10 cellular contexts compared by ENCODE assay signal in genomic region chr17:12730931-12731521, GRCh38. TPM values are rescaled to one million over a fixed set of nuclear protein-coding genes. Genes with fewer than 3 reads are reported as not detected.
A peak's percentile ranks its signal among the peaks of the same experiment; 100 is the strongest.
DNase-seq lines count a peak whose midpoint lies in the region; ATAC-seq and TF ChIP-seq lines count a peak whose summit lies in the region.
"Had no signal": no experiment of that assay in that cellular context is flagged by ENCODE, and none has a peak within 500 bp of the region (broad histone marks: within the 10 kb centered on the region; RNA-seq: fewer than 3 reads in every experiment).

No MANE protein-coding gene starts in this region.

- H3K36me3 ChIP-seq in stomach: peaks cover 0 to 1% (median 0%) of the 10 kb centered on the region in 4 donors

- H3K27me3 Mint-ChIP-seq in HFFc6 (ENCODE audit: insufficient read depth): peaks cover 6% of the 10 kb centered on the region; the same call in 1 of the 2 replicates
- H3K27me3 Mint-ChIP-seq in activated T-cell treated with anti-CD3 and anti-CD28 coated beads, Interleukin-2, amount 50 U/mL, for 24 hours: peaks cover 5% of the 10 kb centered on the region

- no peak for TF ChIP-seq EP300 in stomach (IDR thresholded peaks at IDR 0.05)

- no peaks in the 10 kb centered on the region for H3K27me3 ChIP-seq in stomach

- H3K4me3 ChIP-seq in coronary artery (peak overlapping the region; percentile 24), stomach (no peak overlapping the region)
- H3K4me3 ChIP-seq: SK-N-MC had no signal

- no peaks in the 10 kb centered on the region for H3K9me3 Mint-ChIP-seq in HFFc6
- H3K9me3 Mint-ChIP-seq in activated T-cell treated with anti-CD3 and anti-CD28 coated beads, Interleukin-2, amount 50 U/mL, for 24 hours: peaks cover 2% of the 10 kb centered on the region

- peaks cover 10 to 37% (median 23%) of the 10 kb centered on the region in 4 donors for H3K4me1 ChIP-seq in stomach

- H3K27ac ChIP-seq in coronary artery (peak overlapping the region; percentile 86 to 90), stomach (peak overlapping the region; percentile 26 to 83 (median 66))
- H3K27ac ChIP-seq: SK-N-MC had no signal

- peak; percentile 80 for DNase-seq in HFFc6
- DNase-seq in coronary artery (ENCODE audit: low spot score): peak; percentile 94
- DNase-seq in kidney glomerular epithelial cell (lab: John Stamatoyannopoulos, UW): peak; percentile 19
- DNase-seq in stomach: peak; percentile 88
- DNase-seq in activated T-cell treated with anti-CD3 and anti-CD28 coated beads, Interleukin-2, amount 50 U/mL, for 24 hours: no peak
- DNase-seq in DMS 273 (lab: John Stamatoyannopoulos, UW; ENCODE audit: unreplicated experiment): no peak

- WGBS in stomach, 5 donors: 10 to 32% (median 16%) methylated on average over 10 of the region's 10 CpGs

- no peak for TF ChIP-seq CTCF in HFFc6 (IDR thresholded peaks at IDR 0.05)
- no peak for TF ChIP-seq CTCF in coronary artery (IDR thresholded peaks at IDR 0.05)
- no peak for TF ChIP-seq CTCF in stomach (IDR thresholded peaks at IDR 0.05)

- H3K27ac Mint-ChIP-seq in HFFc6: peak overlapping the region; percentile 65
- H3K27ac Mint-ChIP-seq in activated T-cell treated with anti-CD3 and anti-CD28 coated beads, Interleukin-2, amount 50 U/mL, for 24 hours: no peak overlapping the region
- H3K27ac Mint-ChIP-seq: activated T-helper 2 cell treated with anti-CD3 and anti-CD28 coated beads, Interferon-gamma antibody, Interleukin-2, Interleukin-4, amounts not matched to agents 10 μg/mL and 5 μg/mL and 100 μg/mL, durations not matched to agents 14 hours and 24 hours and 36 hours had no signal

- peaks cover 5% of the 10 kb centered on the region for H3K36me3 Mint-ChIP-seq in HFFc6 (ENCODE audit: low read depth)
- H3K36me3 Mint-ChIP-seq in activated T-cell treated with anti-CD3 and anti-CD28 coated beads, Interleukin-2, amount 50 U/mL, for 24 hours (ENCODE audit: low read depth): no peaks in the 10 kb centered on the region

- peaks cover 56% of the 10 kb centered on the region for H3K4me1 Mint-ChIP-seq in HFFc6 (ENCODE audit: low read depth)
- no peaks in the 10 kb centered on the region for H3K4me1 Mint-ChIP-seq in activated T-cell treated with anti-CD3 and anti-CD28 coated beads, Interleukin-2, amount 50 U/mL, for 24 hours (ENCODE audit: low read depth)

- ATAC-seq in SK-N-SH treated with all-trans-retinoic acid at 6 μM for 48 hours: no peak
- ATAC-seq in HG02610 (IDR thresholded peaks at IDR 0.05; ENCODE audit: unreplicated experiment): no peak

- intact Hi-C loops in stomach (cut with DNase I; ENCODE audit: low total_unique reads): no loop called here

- H3K4me3 Mint-ChIP-seq in HFFc6: no peak overlapping the region
- no peak overlapping the region for H3K4me3 Mint-ChIP-seq in activated T-cell treated with anti-CD3 and anti-CD28 coated beads, Interleukin-2, amount 50 U/mL, for 24 hours

- TF ChIP-seq POLR2A in stomach (IDR thresholded peaks at IDR 0.05): no peak

- no peaks in the 10 kb centered on the region for H3K9me3 ChIP-seq in stomach

TF ChIP-seq in SK-N-SH treated with all-trans-retinoic acid at 6 μM for 48 hours, 23 proteins besides CTCF, POLR2A, EP300 and RAD21:
- TF ChIP-seq ZC3H10 (CRISPR knock-in tag; IDR thresholded peaks at IDR 0.05): no peak

RNA-seq across cellular contexts. Expression of gene ARHGAP44, which starts 58.3 kb away (rescaled TPM):
- total RNA-seq in HFFc6 (2021; fragmentation: NEBNext Ultra II Directional; extraction: Animal tissue kit (Norgen Biotek cat#: 25700)): 1 to 10 TPM in 1 of 6 experiments, under 1 TPM in 5; 0.43 to 1.3 (median 0.68) TPM
- total RNA-seq in stomach: 100 to 1,000 TPM in 1 of 5 donors, 10 to 100 TPM in 1, 1 to 10 TPM in 3; 4.7 to 239 (median 9.5) TPM
- 1 to 10 TPM; 2.8 to 6.0 (median 4.9) TPM for polyA plus RNA-seq in stomach

Comparison
In these comparisons a context has a peak if more than half of its experiments do, and no peak if none do; other contexts are left out.
1. DNase-seq: peak in HFFc6 (single experiment), coronary artery (single experiment), kidney glomerular epithelial cell (single experiment) and stomach (single experiment); none in activated T-cell treated with anti-CD3 and anti-CD28 coated beads, Interleukin-2, amount 50 U/mL, for 24 hours (single experiment) and DMS 273 (single experiment).